ENCODE assay signal across 15 cellular contexts in the genomic region with DNA sequence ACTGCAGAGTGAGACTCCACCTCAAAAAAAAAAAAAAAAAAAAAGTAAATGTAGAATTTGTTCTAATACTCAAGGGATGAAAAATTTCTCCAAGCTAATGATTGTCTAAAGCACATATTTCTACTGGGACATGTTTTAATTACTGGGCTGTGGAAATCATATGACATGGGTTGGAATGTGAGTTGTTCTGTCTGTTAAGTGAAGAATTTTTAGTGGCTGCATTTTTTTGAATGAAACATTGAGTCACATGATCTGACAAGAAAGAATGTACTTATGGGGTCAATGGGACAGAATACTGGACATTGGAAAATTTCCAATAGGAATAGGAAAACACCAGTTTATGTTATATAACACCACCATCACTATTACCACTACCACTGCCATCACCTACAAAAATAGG.
A peak's percentile ranks its signal among the peaks of the same experiment; 100 is the strongest.
DNase-seq lines count a peak whose midpoint lies in the region; ATAC-seq and TF ChIP-seq lines count a peak whose summit lies in the region.
"Had no signal": no experiment of that assay in that cellular context is flagged by ENCODE, and none has a peak within 500 bp of the region (broad histone marks: within the 10 kb centered on the region; RNA-seq: fewer than 3 reads in every experiment).

No MANE protein-coding gene starts in this region.

- no peak for TF ChIP-seq CTCF in coronary artery (IDR thresholded peaks at IDR 0.05)

- peak overlapping the region; percentile 5 for H3K4me3 Mint-ChIP-seq in T-helper 1 cell treated with Interleukin-12 subunit alpha and Interleukin-12 subunit beta and Interleukin-4 antibody, amounts not matched to agents 30 μg/mL and 1 μg/mL, for 36 hours
- H3K4me3 Mint-ChIP-seq: dendritic cell treated with granulocyte-macrophage colony-stimulating factor and Interleukin-4, amounts not matched to agents 40 ng/mL and 50 ng/mL, for 4 days had no signal

- peaks cover 2% of the 10 kb centered on the region for H3K9me3 Mint-ChIP-seq in T-helper 1 cell treated with Interleukin-12 subunit alpha and Interleukin-12 subunit beta and Interleukin-4 antibody, amounts not matched to agents 30 μg/mL and 1 μg/mL, for 36 hours
- H3K9me3 Mint-ChIP-seq: dendritic cell treated with granulocyte-macrophage colony-stimulating factor and Interleukin-4, amounts not matched to agents 40 ng/mL and 50 ng/mL, for 4 days had no signal

- ATAC-seq in GM18858 (IDR thresholded peaks at IDR 0.05; ENCODE audit: unreplicated experiment) (no peak), GM19324 (IDR thresholded peaks at IDR 0.05; ENCODE audit: low FRiP score, unreplicated experiment) (no peak)
- ATAC-seq: gastroesophageal sphincter had no signal

- peaks cover 8% of the 10 kb centered on the region for H3K36me3 Mint-ChIP-seq in T-helper 1 cell treated with Interleukin-12 subunit alpha and Interleukin-12 subunit beta and Interleukin-4 antibody, amounts not matched to agents 30 μg/mL and 1 μg/mL, for 36 hours (ENCODE audit: low read depth)

- peaks cover 22% of the 10 kb centered on the region for H3K4me1 Mint-ChIP-seq in T-helper 1 cell treated with Interleukin-12 subunit alpha and Interleukin-12 subunit beta and Interleukin-4 antibody, amounts not matched to agents 30 μg/mL and 1 μg/mL, for 36 hours (ENCODE audit: low read depth)

- DNase-seq in T-helper 1 cell (no peak), NCI-H226 (peak; percentile 56), fibroblast of gingiva (ENCODE audit: low read depth) (peak; percentile 36), non-pigmented ciliary epithelial cell (ENCODE audit: low read depth) (peak; percentile 28), coronary artery (ENCODE audit: low spot score) (no peak)
- DNase-seq: 8988T, DMS153, Kasumi-1, left ventricle myocardium inferior, SW 1271 had no signal

- no peak overlapping the region for H3K27ac ChIP-seq in coronary artery
- H3K27ac ChIP-seq: gastroesophageal sphincter, left ventricle myocardium inferior had no signal

- no peak overlapping the region for H3K4me3 ChIP-seq in coronary artery
- H3K4me3 ChIP-seq: gastroesophageal sphincter, left ventricle myocardium inferior had no signal

- H3K27ac Mint-ChIP-seq in T-helper 1 cell treated with Interleukin-12 subunit alpha and Interleukin-12 subunit beta and Interleukin-4 antibody, amounts not matched to agents 30 μg/mL and 1 μg/mL, for 36 hours: peak overlapping the region; percentile 82
- H3K27ac Mint-ChIP-seq: dendritic cell treated with granulocyte-macrophage colony-stimulating factor and Interleukin-4, amounts not matched to agents 40 ng/mL and 50 ng/mL, for 4 days had no signal

- H3K27me3 Mint-ChIP-seq in T-helper 1 cell treated with Interleukin-12 subunit alpha and Interleukin-12 subunit beta and Interleukin-4 antibody, amounts not matched to agents 30 μg/mL and 1 μg/mL, for 36 hours (ENCODE audit: low read depth): no peaks in the 10 kb centered on the region
- H3K27me3 Mint-ChIP-seq: dendritic cell treated with granulocyte-macrophage colony-stimulating factor and Interleukin-4, amounts not matched to agents 40 ng/mL and 50 ng/mL, for 4 days had no signal

Comparison
In these comparisons a context has a peak if more than half of its experiments do, and no peak if none do; other contexts are left out.
1. DNase-seq: peak in NCI-H226 (single experiment), fibroblast of gingiva (single experiment) and non-pigmented ciliary epithelial cell (single experiment); none in T-helper 1 cell (0 of 5) and coronary artery (single experiment).